ENCODE assay signal across 8 cellular contexts in genomic region chr6:25223421-25224052, GRCh38. TPM values are rescaled to one million over a fixed set of nuclear protein-coding genes. Genes with fewer than 3 reads are reported as not detected.
DNase-seq lines count a peak whose midpoint lies in the region; ATAC-seq and TF ChIP-seq lines count a peak whose summit lies in the region.

No MANE protein-coding gene starts in this region.

- ATAC-seq in GM18870 (IDR thresholded peaks at IDR 0.05; ENCODE audit: unreplicated experiment): no peak

- intact Hi-C loops in tibial artery (cut with DNase I; ENCODE audit: low total_unique reads): no loop called here

- peak overlapping the region; percentile 38 for H2AFZ ChIP-seq in parathyroid adenoma

- H3K9me3 ChIP-seq in MG63 (no peaks in the 10 kb centered on the region), parathyroid adenoma (ENCODE audit: control insufficient read depth, low read length) (no peaks in the 10 kb centered on the region), tibial artery (no peaks in the 10 kb centered on the region)

- DNase-seq in MG63 (peak; percentile 17), SHP77 treated with DMSO at 0.1 percent for 48 hours (lab: John Stamatoyannopoulos, UW) (peak; percentile 48), foreskin melanocyte (peak; percentile 47), tibial artery (peak; percentile 60 to 76)
- DNase-seq in activated effector memory CD4-positive, alpha-beta T cell treated with Interleukin-2 at 50 U/mL for 16 hours: peak; percentile 27

- H3K4me1 ChIP-seq in parathyroid adenoma (no peaks in the 10 kb centered on the region), tibial artery (peaks cover 0 to 8% (median 8%) of the 10 kb centered on the region in 4 donors)

- H3K27me3 ChIP-seq in MG63 (no peaks in the 10 kb centered on the region), parathyroid adenoma (ENCODE audit: control insufficient read depth, insufficient read depth, low read length) (no peaks in the 10 kb centered on the region), tibial artery (no peaks in the 10 kb centered on the region)

- H3K27ac ChIP-seq in parathyroid adenoma (no peak overlapping the region), tibial artery (peak overlapping the region in 1 of 2 donors; percentile 24)

- no peak overlapping the region for H3K9ac ChIP-seq in parathyroid adenoma

- TF ChIP-seq CTCF in parathyroid adenoma (IDR thresholded peaks at IDR 0.05) (peak; percentile 89), tibial artery (IDR thresholded peaks at IDR 0.05) (peak; percentile 90 to 93)

- peak overlapping the region; percentile 45; the same call in 1 of the 2 replicates for H3K4me3 ChIP-seq in GM08714 (ENCODE audit: low read length)
- no peak overlapping the region for H3K4me3 ChIP-seq in MG63
- H3K4me3 ChIP-seq in parathyroid adenoma (ENCODE audit: low read depth, low read length): no peak overlapping the region
- peak overlapping the region; percentile 20 to 32 for H3K4me3 ChIP-seq in tibial artery

- H3K36me3 ChIP-seq in MG63 (no peaks in the 10 kb centered on the region), parathyroid adenoma (ENCODE audit: control insufficient read depth, insufficient read depth, low read length) (no peaks in the 10 kb centered on the region), tibial artery (no peaks in the 10 kb centered on the region)

- H3K79me2 ChIP-seq in parathyroid adenoma: no peaks in the 10 kb centered on the region

- no peak overlapping the region for H3K4me2 ChIP-seq in parathyroid adenoma (ENCODE audit: low read length)

RNA-seq across cellular contexts. Expression of gene CARMIL1, which starts 55.6 kb away (rescaled TPM):
- total RNA-seq in MG63 (2014; rRNA removed; shearing (Covaris generic); ENCODE audit: low replicate concordance): 3.4 and 6.5 TPM in 2 replicates

Comparison
In these comparisons a context has a peak if more than half of its experiments do, and no peak if none do; other contexts are left out.
1. H3K4me3 ChIP-seq: peak in GM08714 (single experiment) and tibial artery (2 of 2); none in MG63 (single experiment) and parathyroid adenoma (single experiment).
2. DNase-seq: peak in every context shown above with its lines; median percentile 68 in tibial artery; 48 in SHP77 treated with DMSO at 0.1 percent for 48 hours; 47 in foreskin melanocyte; 27 in activated effector memory CD4-positive, alpha-beta T cell treated with Interleukin-2 at 50 U/mL for 16 hours; 17 in MG63.